21 cellular contexts compared by ENCODE assay signal in the genomic region with DNA sequence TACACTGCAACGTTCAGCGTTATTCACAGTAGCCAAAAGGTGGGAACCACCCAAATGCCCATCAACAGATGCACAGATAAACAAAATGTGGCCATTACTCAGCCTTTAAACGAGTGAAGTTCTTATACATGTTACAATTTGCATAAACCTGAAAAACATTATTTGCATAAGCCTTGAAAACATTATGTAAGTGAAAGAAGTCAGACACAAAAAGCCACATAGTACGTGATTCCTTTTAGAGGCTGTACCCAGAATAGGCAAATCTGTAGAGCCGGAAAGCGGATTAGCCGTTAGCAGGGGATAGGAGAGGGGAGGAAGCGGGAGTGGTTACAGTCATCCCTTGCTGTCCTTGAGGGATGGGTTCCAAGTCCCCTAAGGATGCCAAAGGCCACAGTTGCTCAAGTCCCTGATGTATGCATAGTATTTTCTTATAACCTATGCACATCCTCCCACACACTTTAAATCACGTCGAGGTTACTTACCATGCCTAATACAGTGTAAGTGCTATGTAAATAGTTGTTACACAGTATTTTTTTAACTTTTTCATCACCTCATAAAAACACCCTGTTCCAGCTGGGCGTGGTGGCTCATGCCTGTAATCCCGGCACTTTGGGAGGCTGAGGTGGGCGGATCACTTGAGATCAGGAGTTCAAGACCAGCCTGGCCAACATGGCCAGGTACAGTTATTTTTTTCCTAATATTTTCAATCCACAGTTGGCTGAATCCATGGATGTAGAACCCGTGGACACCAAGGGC. TPM values are rescaled to one million over a fixed set of nuclear protein-coding genes. Genes with fewer than 3 reads are reported as not detected.
DNase-seq lines count a peak whose midpoint lies in the region; ATAC-seq, FAIRE-seq and TF ChIP-seq lines count a peak whose summit lies in the region.
"Had no signal": no experiment of that assay in that cellular context is flagged by ENCODE, and none has a peak within 500 bp of the region (broad histone marks: within the 10 kb centered on the region; RNA-seq: fewer than 3 reads in every experiment).

No MANE protein-coding gene starts in this region.

- intact Hi-C loops in A673 (cut with micrococcal nuclease; ENCODE audit: unreplicated experiment) (no loop called here), adrenal gland (cut with DNase I) (no loop called here)

- no TSS peak for BruUV-seq in A673 (replicated peaks; lab: Mats Ljungman, UMichigan)

- H3K9me3 ChIP-seq in A673 (ENCODE audit: low read depth, low read length, poor library complexity, severe bottlenecking) (no peaks in the 10 kb centered on the region), adrenal gland (replicated peaks in 1 of 3) (no peaks in the 10 kb centered on the region)

- no peak for TF ChIP-seq POLR2A in adrenal gland (IDR thresholded peaks at IDR 0.05)
- TF ChIP-seq POLR2A in H54 (IDR thresholded peaks at IDR 0.05; ENCODE audit: low read depth, low read length), result no peak

- POLR2A ChIA-PET in A673 (lab: Charles Lee; ENCODE audit: low non-redundant PET), result no interaction called here

- no peaks in the 10 kb centered on the region for H3K36me3 Mint-ChIP-seq in activated naive CD4-positive, alpha-beta T cell treated with anti-CD3 and anti-CD28 coated beads, Interleukin-2, amount 50 U/mL, for 72 hours
- H3K36me3 Mint-ChIP-seq in stimulated activated memory B cell treated with anti-CD40 and anti-IgM and Interleukin-4, amounts not matched to agents 10 μg/mL and 1 μg/mL and 100 μg/mL, for 72 hours, result peaks cover 8% of the 10 kb centered on the region
- H3K36me3 Mint-ChIP-seq: CD14-positive monocyte had no signal

- H3K27ac ChIP-seq in A673 (ENCODE audit: low read depth, low read length, poor library complexity, severe bottlenecking) (no peak overlapping the region), adrenal gland (no peak overlapping the region)

- no peak overlapping the region for H3K4me3 Mint-ChIP-seq in stimulated activated memory B cell treated with anti-CD40 and anti-IgM and Interleukin-4, amounts not matched to agents 10 μg/mL and 1 μg/mL and 100 μg/mL, for 72 hours
- H3K4me3 Mint-ChIP-seq: B cell, CD14-positive monocyte had no signal

- no peak for FAIRE-seq in H54 (lab: Jason Lieb, UNC)
- FAIRE-seq: GM19239 had no signal

- no peak overlapping the region for H3K4me3 ChIP-seq in A673 (ENCODE audit: low read depth, low read length, poor library complexity, severe bottlenecking)
- no peak overlapping the region for H3K4me3 ChIP-seq in GM12865 (ENCODE audit: low read depth, low read length)
- no peak overlapping the region for H3K4me3 ChIP-seq in adrenal gland

- no peaks in the 10 kb centered on the region for H3K27me3 ChIP-seq in A673 (replicated peaks; ENCODE audit: insufficient read depth, low read depth, low read length, poor library complexity)
- no peaks in the 10 kb centered on the region for H3K27me3 ChIP-seq in adrenal gland

- no peaks in the 10 kb centered on the region for H3K9me3 Mint-ChIP-seq in activated naive CD4-positive, alpha-beta T cell treated with anti-CD3 and anti-CD28 coated beads, Interleukin-2, amount 50 U/mL, for 72 hours
- no peaks in the 10 kb centered on the region for H3K9me3 Mint-ChIP-seq in stimulated activated memory B cell treated with anti-CD40 and anti-IgM and Interleukin-4, amounts not matched to agents 10 μg/mL and 1 μg/mL and 100 μg/mL, for 72 hours

- H3K4me1 ChIP-seq in A673 (ENCODE audit: insufficient read depth, low read length, poor library complexity, severe bottlenecking) (no peaks in the 10 kb centered on the region), adrenal gland (replicated peaks in 1 of 2) (no peaks in the 10 kb centered on the region)

- 82 to 87% (median 83%) methylated on average over 14 of the region's 14 CpGs for WGBS in adrenal gland, 4 donors

- H3K4me1 Mint-ChIP-seq in stimulated activated memory B cell treated with anti-CD40 and anti-IgM and Interleukin-4, amounts not matched to agents 10 μg/mL and 1 μg/mL and 100 μg/mL, for 72 hours, result peaks cover 6% of the 10 kb centered on the region
- H3K4me1 Mint-ChIP-seq: B cell, CD14-positive monocyte had no signal

- ATAC-seq in activated naive CD4-positive, alpha-beta T cell treated with anti-CD3 and anti-CD28 coated beads, Interleukin-2, amount 50 U/mL, for 72 hours, result no peak
- no peak for ATAC-seq in stimulated activated memory B cell treated with anti-CD40 and anti-IgM and Interleukin-4, amounts not matched to agents 10 μg/mL and 1 μg/mL and 100 μg/mL, for 72 hours
- ATAC-seq: Right ventricle myocardium inferior had no signal

- H3K27ac Mint-ChIP-seq in activated naive CD4-positive, alpha-beta T cell treated with anti-CD3 and anti-CD28 coated beads, Interleukin-2, amount 50 U/mL, for 72 hours, result no peak overlapping the region
- H3K27ac Mint-ChIP-seq in stimulated activated memory B cell treated with anti-CD40 and anti-IgM and Interleukin-4, amounts not matched to agents 10 μg/mL and 1 μg/mL and 100 μg/mL, for 72 hours, result no peak overlapping the region
- H3K27ac Mint-ChIP-seq: B cell, CD14-positive monocyte had no signal

- peaks cover 42% of the 10 kb centered on the region for H3K27me3 Mint-ChIP-seq in stimulated activated memory B cell treated with anti-CD40 and anti-IgM and Interleukin-4, amounts not matched to agents 10 μg/mL and 1 μg/mL and 100 μg/mL, for 72 hours

- CTCF ChIA-PET in A673 (lab: Charles Lee), result interaction anchor here (0.6 kb wide), 1 partner anchor 30 kb away, joined by 9 read pairs; no protein-coding TSS in a partner anchor

- H3K36me3 ChIP-seq in A673 (ENCODE audit: insufficient read depth, low read length, poor library complexity, severe bottlenecking), result no peaks in the 10 kb centered on the region
- no peaks in the 10 kb centered on the region for H3K36me3 ChIP-seq in adrenal gland (replicated peaks in 1 of 2)

- TF ChIP-seq CTCF in A673 (conservative IDR thresholded peaks at IDR 0.05; ENCODE audit: low read depth, low read length) (no peak), GM12865 (IDR thresholded peaks at IDR 0.05; ENCODE audit: insufficient read depth, low read depth, low read length, missing control alignments) (no peak), adrenal gland (IDR thresholded peaks at IDR 0.05) (no peak)

- DNase-seq in A673 (ENCODE audit: low spot score), result peak; percentile 51
- peak; percentile 53 for DNase-seq in GM12865 (ENCODE audit: low read depth)
- peak; percentile 16 for DNase-seq in NCI-H82 treated with DMSO at 0.1 percent for 48 hours (lab: John Stamatoyannopoulos, UW; ENCODE audit: unreplicated experiment)
- DNase-seq in left kidney (ENCODE audit: low read depth, low spot score), result peak; percentile 55
- no peak for DNase-seq in activated naive CD4-positive, alpha-beta T cell treated with anti-CD3 and anti-CD28 coated beads, Interleukin-2, amount 50 U/mL, for 72 hours (ENCODE audit: low spot score in 2 of 2)
- DNase-seq in adrenal gland, result no peak
- DNase-seq in H54 (ENCODE audit: insufficient read length, low spot score), result no peak
- DNase-seq: DMS79, MM.1S, NCI-H1105, NCI-H2029 treated with DMSO at 0.1 percent for 48 hours, NCI-H226, NCI-H510A treated with DMSO at 0.1 percent for 48 hours, OCI-M1 had no signal

RNA-seq across cellular contexts. Expression of a gene that starts 47.4 kb away (rescaled TPM):
- total RNA-seq in A673 (2021), result 0.11 and 0.22 TPM in 2 replicates
- 1 to 10 TPM in 1 of 2 donors, under 1 TPM in 1; 0.58 to 1.4 TPM for total RNA-seq in activated naive CD4-positive, alpha-beta T cell treated with anti-CD3 and anti-CD28 coated beads, Interleukin-2, amount 50 U/mL, for 72 hours
- 1 to 10 TPM in 1 of 8 donors, under 1 TPM in 2, not detected in 5; 0.03 to 1.8 (median 0.03) TPM for total RNA-seq in adrenal gland
- under 1 TPM; 0.08 to 0.74 (median 0.37) TPM for polyA plus RNA-seq in adrenal gland
- total RNA-seq: G401, LHCN-M2, Right ventricle myocardium inferior had no signal

Comparison
In these comparisons a context has a peak if more than half of its experiments do, and no peak if none do; other contexts are left out.
1. DNase-seq: peak in A673 (single experiment), GM12865 (single experiment), NCI-H82 treated with DMSO at 0.1 percent for 48 hours (single experiment) and left kidney (single experiment); none in activated naive CD4-positive, alpha-beta T cell treated with anti-CD3 and anti-CD28 coated beads, Interleukin-2, amount 50 U/mL, for 72 hours (0 of 2), adrenal gland (0 of 7) and H54 (single experiment).